ENCODE assay signal across 9 cellular contexts in the genomic region with DNA sequence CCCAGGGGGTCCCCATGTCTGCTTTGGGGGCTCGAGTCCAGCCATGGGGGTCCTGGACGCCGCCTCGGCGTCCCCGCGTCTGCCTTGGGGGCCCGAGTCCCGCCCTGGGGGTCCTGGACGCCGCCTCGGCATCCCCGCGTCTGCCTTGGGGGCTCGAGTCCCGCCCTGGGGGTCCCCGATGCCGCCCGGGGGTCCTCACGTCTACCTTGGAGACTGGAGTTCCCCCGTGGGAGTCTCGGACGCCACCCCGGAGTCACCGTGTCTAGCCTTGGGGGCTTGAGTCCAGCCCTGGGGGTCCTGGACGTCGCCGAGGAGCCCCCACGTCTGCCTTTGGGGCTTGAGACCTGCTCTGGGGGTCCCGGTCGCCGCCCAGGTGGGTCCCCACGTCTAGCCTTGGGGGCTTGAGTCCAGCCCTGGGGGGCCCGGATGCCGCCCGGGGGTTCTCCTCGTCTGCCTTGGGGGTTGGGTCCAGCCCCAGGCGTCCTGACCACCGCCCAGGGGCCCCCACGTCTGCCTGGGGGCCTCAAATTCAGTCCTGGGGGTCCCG. TPM values are rescaled to one million over a fixed set of nuclear protein-coding genes. Genes with fewer than 3 reads are reported as not detected.
DNase-seq lines count a peak whose midpoint lies in the region; ATAC-seq and TF ChIP-seq lines count a peak whose summit lies in the region.
"Had no signal": no experiment of that assay in that cellular context is flagged by ENCODE, and none has a peak within 500 bp of the region (broad histone marks: within the 10 kb centered on the region; RNA-seq: fewer than 3 reads in every experiment).

No MANE protein-coding gene starts in this region.

- no peak overlapping the region for H2BK5ac ChIP-seq in mesendoderm (ENCODE audit: low read length)

- H3K9ac ChIP-seq in mesendoderm (ENCODE audit: low read length) = peak overlapping the region; percentile 97

- no CpG with 5 or more reads among the region's 41 CpGs for WGBS in mesendoderm (ENCODE audit: extremely low coverage, insufficient coverage, low lambda C conversion rate)
- WGBS in upper lobe of left lung, 2 donors = 0% methylated on average over 12 of the region's 41 CpGs; no CpG with 5 or more reads in 1 of the 2 donors

- H3K36me3 ChIP-seq in mesendoderm (ENCODE audit: control insufficient read depth, insufficient read depth, low read length) (no peaks in the 10 kb centered on the region), upper lobe of left lung (peaks cover 0 to 13% (median 10%) of the 10 kb centered on the region in 4 donors)

- TF ChIP-seq POLR2A in upper lobe of left lung (IDR thresholded peaks at IDR 0.05) = no peak

- peak overlapping the region; percentile 92 for H3K18ac ChIP-seq in mesendoderm (ENCODE audit: low read length)

- peak overlapping the region; percentile 95 for H3K4ac ChIP-seq in mesendoderm (ENCODE audit: low read depth, low read length)

- H2AK5ac ChIP-seq in mesendoderm (ENCODE audit: low read length) = no peak overlapping the region

- peak; percentile 52 for DNase-seq in activated T-cell treated with anti-CD3 and anti-CD28 coated beads, Interleukin-2, amount 50 U/mL, for 1 hour
- no peak for DNase-seq in activated T-cell treated with anti-CD3 and anti-CD28 coated beads for 4 hours
- DNase-seq in cardiac fibroblast (ENCODE audit: low read depth in 2 of 2) = no peak
- no peak for DNase-seq in mesendoderm
- peak; percentile 24 to 89 for DNase-seq in upper lobe of left lung
- no peak for DNase-seq in NOMO-1 treated with dmso at 0.1 percent for 144 hours (lab: John Stamatoyannopoulos, UW; ENCODE audit: unreplicated experiment)
- no peak for DNase-seq in NCI-H82 treated with DMSO at 0.1 percent for 48 hours (lab: John Stamatoyannopoulos, UW; ENCODE audit: unreplicated experiment)
- DNase-seq: SW 1271 had no signal

- peak overlapping the region; percentile 10 for H2BK120ac ChIP-seq in mesendoderm (ENCODE audit: low read depth, low read length)

- TF ChIP-seq EP300 in upper lobe of left lung (IDR thresholded peaks at IDR 0.05) = no peak

- H2BK15ac ChIP-seq in mesendoderm (replicated peaks; ENCODE audit: low read depth) = no peak overlapping the region

- peak overlapping the region; percentile 89 for H3K23ac ChIP-seq in mesendoderm (ENCODE audit: low read length)

- H3K27me3 ChIP-seq in mesendoderm (ENCODE audit: insufficient read depth, low read length, poor library complexity) = no peaks in the 10 kb centered on the region
- H3K27me3 ChIP-seq in upper lobe of left lung = no peaks in the 10 kb centered on the region

- H3K79me1 ChIP-seq in mesendoderm (ENCODE audit: low read length) = peaks cover 2% of the 10 kb centered on the region

- H3K27ac ChIP-seq in mesendoderm (ENCODE audit: low read depth, low read length) = peak overlapping the region; percentile 56
- peak overlapping the region; percentile 84 to 98 (median 94) for H3K27ac ChIP-seq in upper lobe of left lung

- peak overlapping the region; percentile 95 for H3K56ac ChIP-seq in mesendoderm (ENCODE audit: low read length)

- no peak for TF ChIP-seq CTCF in cardiac fibroblast (IDR thresholded peaks at IDR 0.05; ENCODE audit: low read depth, low read length)
- no peak for TF ChIP-seq CTCF in upper lobe of left lung (IDR thresholded peaks at IDR 0.05)

- H3K9me3 ChIP-seq in upper lobe of left lung = no peaks in the 10 kb centered on the region

- peak overlapping the region; percentile 89 to 99 for H3K4me3 ChIP-seq in cardiac fibroblast (replicated peaks in 1 of 2; ENCODE audit: low read depth in 2 of 2, low read length in 2 of 2)
- H3K4me3 ChIP-seq in mesendoderm (ENCODE audit: low read length) = peak overlapping the region; percentile 84
- peak overlapping the region; percentile 91 to 99 (median 95) for H3K4me3 ChIP-seq in upper lobe of left lung

- H3K79me2 ChIP-seq in mesendoderm (ENCODE audit: control insufficient read depth, insufficient read depth, low read length) = peaks cover 5% of the 10 kb centered on the region

- no peak for ATAC-seq in upper lobe of left lung (ENCODE audit: low FRiP score in 2 of 2)
- no peak for ATAC-seq in GM21737 (IDR thresholded peaks at IDR 0.05; ENCODE audit: unreplicated experiment)

- no peaks in the 10 kb centered on the region for H3K4me1 ChIP-seq in mesendoderm (ENCODE audit: control insufficient read depth, low read depth, low read length)
- H3K4me1 ChIP-seq in upper lobe of left lung = peaks cover 14 to 40% (median 19%) of the 10 kb centered on the region in 4 donors

- H4K8ac ChIP-seq in mesendoderm (ENCODE audit: low read depth, low read length) = peak overlapping the region; percentile 88

- H4K5ac ChIP-seq in mesendoderm (ENCODE audit: low read length) = no peak overlapping the region

- H3K4me2 ChIP-seq in mesendoderm (ENCODE audit: low read length) = peak overlapping the region; percentile 86

RNA-seq across cellular contexts. Expression of gene GTPBP6, which starts 1.1 kb away (rescaled TPM):
- polyA plus RNA-seq in mesendoderm (2013, experiment 1 of 2) = 38.4 TPM
- polyA plus RNA-seq in mesendoderm (2013, experiment 2 of 2) = 38.5 TPM
- 10 to 100 TPM; 34.6 to 69.9 (median 61.0) TPM for total RNA-seq in upper lobe of left lung

RNA-seq across cellular contexts. Expression of gene PLCXD1, which starts 38.5 kb away (rescaled TPM):
- 24.1 TPM for polyA plus RNA-seq in mesendoderm (2013, experiment 1 of 2)
- 26.6 TPM for polyA plus RNA-seq in mesendoderm (2013, experiment 2 of 2)
- total RNA-seq in upper lobe of left lung = 10 to 100 TPM in 5 of 6 donors, 1 to 10 TPM in 1; 7.8 to 75.4 (median 19.2) TPM

Comparison
In these comparisons a context has a peak if more than half of its experiments do, and no peak if none do; other contexts are left out.
1. DNase-seq: peak in activated T-cell treated with anti-CD3 and anti-CD28 coated beads, Interleukin-2, amount 50 U/mL, for 1 hour (single experiment) and upper lobe of left lung (2 of 2); none in activated T-cell treated with anti-CD3 and anti-CD28 coated beads for 4 hours (single experiment), cardiac fibroblast (0 of 2), mesendoderm (single experiment), NOMO-1 treated with dmso at 0.1 percent for 144 hours (single experiment) and NCI-H82 treated with DMSO at 0.1 percent for 48 hours (single experiment).
2. Peak in every context shown above with its lines, with median percentiles within 50 percentile points of each other: H3K4me3 ChIP-seq.